9 cellular contexts compared by ENCODE assay signal in the genomic region with DNA sequence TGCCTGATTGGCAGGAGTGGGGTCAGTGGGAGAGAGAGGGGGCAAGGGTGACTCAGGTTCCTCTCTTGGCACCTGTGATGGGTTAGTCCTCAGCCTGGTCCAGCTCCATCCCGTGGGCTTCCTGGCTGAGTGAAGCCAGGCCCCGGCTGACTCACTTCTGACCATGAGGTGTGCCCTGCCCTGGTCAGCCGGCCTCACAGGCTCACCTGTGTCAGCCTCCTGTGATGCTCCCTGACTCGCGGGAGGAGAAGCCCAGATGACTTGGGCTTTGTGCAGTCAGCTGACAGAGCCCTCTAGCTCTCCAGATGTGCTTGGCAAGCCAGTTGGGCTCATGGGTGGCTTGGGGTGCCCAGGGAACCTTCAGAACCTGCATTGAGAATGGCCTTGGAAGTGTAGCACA. TPM values are rescaled to one million over a fixed set of nuclear protein-coding genes. Genes with fewer than 3 reads are reported as not detected.
DNase-seq lines count a peak whose midpoint lies in the region; ATAC-seq, FAIRE-seq and TF ChIP-seq lines count a peak whose summit lies in the region.
"Had no signal": no experiment of that assay in that cellular context is flagged by ENCODE, and none has a peak within 500 bp of the region (broad histone marks: within the 10 kb centered on the region; RNA-seq: fewer than 3 reads in every experiment).

No MANE protein-coding gene starts in this region.

- H3K9me3 ChIP-seq in mucosa of descending colon: no peaks in the 10 kb centered on the region

- H3K36me3 Mint-ChIP-seq in chondrocyte (ENCODE audit: low read depth): peaks cover 2% of the 10 kb centered on the region
- H3K36me3 Mint-ChIP-seq: brain had no signal

- H3K9me3 Mint-ChIP-seq in chondrocyte (ENCODE audit: low read depth): peaks cover 5% of the 10 kb centered on the region

- H3K27me3 Mint-ChIP-seq in chondrocyte (ENCODE audit: low read depth): no peaks in the 10 kb centered on the region
- H3K27me3 Mint-ChIP-seq: brain had no signal

- intact Hi-C loops in mucosa of descending colon (cut with DNase I, micrococcal nuclease): no loop called here

- no peak for TF ChIP-seq CTCF in mucosa of descending colon (IDR thresholded peaks at IDR 0.05)
- TF ChIP-seq CTCF in chondrocyte (IDR thresholded peaks at IDR 0.05): no peak

- no peaks in the 10 kb centered on the region for H3K4me1 ChIP-seq in mucosa of descending colon (ENCODE audit: low read depth)

- no peaks in the 10 kb centered on the region for H3K36me3 ChIP-seq in mucosa of descending colon (ENCODE audit: low read depth)

- no peak overlapping the region for H3K4me3 Mint-ChIP-seq in chondrocyte (ENCODE audit: unreplicated experiment)
- H3K4me3 Mint-ChIP-seq: brain, WTC11 had no signal

- no peak overlapping the region for H3K27ac Mint-ChIP-seq in chondrocyte (ENCODE audit: unreplicated experiment)
- H3K27ac Mint-ChIP-seq: brain, WTC11 had no signal

- ATAC-seq in GM18519 (IDR thresholded peaks at IDR 0.05; ENCODE audit: low FRiP score, unreplicated experiment) (peak; percentile 4), GM21717 (IDR thresholded peaks at IDR 0.05; ENCODE audit: unreplicated experiment) (peak; percentile 12), mucosa of descending colon (peak; percentile 37), HG02970 (IDR thresholded peaks at IDR 0.05; ENCODE audit: low FRiP score, unreplicated experiment) (no peak)
- ATAC-seq: WTC11 had no signal

- DNase-seq in RCC 7860 (ENCODE audit: low spot score) (peak; percentile 66), mucosa of descending colon (peak in 1 of 3 donors; percentile 64), chondrocyte (ENCODE audit: low spot score) (no peak), NOMO-1 treated with dmso at 0.1 percent for 144 hours (lab: John Stamatoyannopoulos, UW; ENCODE audit: unreplicated experiment) (no peak)

- peaks cover 30% of the 10 kb centered on the region for H3K4me1 Mint-ChIP-seq in chondrocyte (ENCODE audit: low read depth)

- FAIRE-seq in RCC 7860 (lab: Jason Lieb, UNC): no peak

- H3K4me3 ChIP-seq in mucosa of descending colon: no peak overlapping the region

RNA-seq across cellular contexts. Expression of a gene that starts 16.0 kb away (rescaled TPM):
- total RNA-seq in mucosa of descending colon: 10 to 100 TPM; 54.6 to 88.5 (median 77.3) TPM
- total RNA-seq in chondrocyte: 11.0 to 16.2 TPM (median 15.2 TPM) in 3 replicates
